ENCODE assay signal across 8 cellular contexts in genomic region chr1:228647523-228648444, GRCh38.
A peak's percentile ranks its signal among the peaks of the same experiment; 100 is the strongest.
DNase-seq lines count a peak whose midpoint lies in the region; ATAC-seq, FAIRE-seq and TF ChIP-seq lines count a peak whose summit lies in the region.

No MANE protein-coding gene starts in this region.

- H3K9me3 Mint-ChIP-seq in CD14-positive monocyte = peaks cover 0 to 24% (median 17%) of the 10 kb centered on the region in 7 donors
- H3K9me3 Mint-ChIP-seq in activated naive CD8-positive, alpha-beta T cell (ENCODE audit: low read depth) = no peaks in the 10 kb centered on the region

- TF ChIP-seq CTCF in CD14-positive monocyte (IDR thresholded peaks at IDR 0.05) = no peak
- no peak for TF ChIP-seq CTCF in retinal pigment epithelial cell (conservative IDR thresholded peaks at IDR 0.05; ENCODE audit: low read depth, low read length)

- CTCF ChIA-PET in HEK293T (lab: Yijun Ruan, JAX) = interaction anchor here (0.7 kb wide), 1 partner anchor 148 kb away, joined by 3 read pairs; no protein-coding TSS in a partner anchor

- peaks cover 48 to 60% (median 54%) of the 10 kb centered on the region in 3 donors for H3K27me3 Mint-ChIP-seq in CD14-positive monocyte (ENCODE audit: low read depth in 3 of 3)
- H3K27me3 Mint-ChIP-seq in activated naive CD8-positive, alpha-beta T cell = peaks cover 25% of the 10 kb centered on the region

- DNase-seq in CD14-positive monocyte (ENCODE audit: low spot score) = no peak
- peak; percentile 75 for DNase-seq in HEK293T (ENCODE audit: extremely low spot score)
- DNase-seq in NCI-H748 treated with DMSO at 0.1 percent for 48 hours (lab: John Stamatoyannopoulos, UW) = peak; percentile 44
- peak; percentile 12 for DNase-seq in hepatic stellate cell (ENCODE audit: low spot score)
- DNase-seq in retinal pigment epithelial cell (ENCODE audit: low read depth) = no peak
- no peak for DNase-seq in frontal cortex (ENCODE audit: low spot score in 2 of 2)

- POLR2A ChIA-PET in HEK293T (lab: Yijun Ruan, JAX) = interaction anchor here (1.1 kb wide), 1 partner anchor 87 kb away, joined by 3 read pairs; the partner anchor contains the start of gene RHOU

- FAIRE-seq in frontal cortex (lab: Jason Lieb, UNC) = no peak

- H3K4me1 Mint-ChIP-seq in CD14-positive monocyte = peaks cover 28% of the 10 kb centered on the region
- peaks cover 26% of the 10 kb centered on the region for H3K4me1 Mint-ChIP-seq in activated naive CD8-positive, alpha-beta T cell (ENCODE audit: low read depth)

- peaks cover 20 to 29% of the 10 kb centered on the region in 2 donors for H3K36me3 Mint-ChIP-seq in CD14-positive monocyte
- peaks cover 3% of the 10 kb centered on the region for H3K36me3 Mint-ChIP-seq in activated naive CD8-positive, alpha-beta T cell

- H3K4me3 Mint-ChIP-seq in CD14-positive monocyte = peak overlapping the region; percentile 92 to 100
- H3K4me3 Mint-ChIP-seq in activated naive CD8-positive, alpha-beta T cell = peak overlapping the region; percentile 96

- intact Hi-C loops in CD14-positive monocyte (cut with micrococcal nuclease) = no loop called here

- no peak for ATAC-seq in GM18502 (IDR thresholded peaks at IDR 0.05; ENCODE audit: poor library complexity, unreplicated experiment)

- peak overlapping the region in 1 of 7 donors; percentile 74 for H3K27ac Mint-ChIP-seq in CD14-positive monocyte
- no peak overlapping the region for H3K27ac Mint-ChIP-seq in activated naive CD8-positive, alpha-beta T cell

- peak overlapping the region; percentile 59 for H3K4me3 ChIP-seq in retinal pigment epithelial cell (ENCODE audit: low read length)

TF ChIP-seq in HEK293T, 16 proteins besides CTCF, POLR2A, EP300 and RAD21:
- TF ChIP-seq CTBP1 (IDR thresholded peaks at IDR 0.05; ENCODE audit: borderline replicate concordance) = peak; percentile 72
- TF ChIP-seq HDGF (IDR thresholded peaks at IDR 0.05; ENCODE audit: borderline replicate concordance) = 0 out of 2 replicates have a peak, but pooled peaks have one; percentile 70
- TF ChIP-seq SUZ12 (IDR thresholded peaks at IDR 0.05) = no peak
- TF ChIP-seq ZNF384 (IDR thresholded peaks at IDR 0.05) = no peak
- peak; percentile 82 for TF ChIP-seq L3MBTL2 (conservative IDR thresholded peaks at IDR 0.05)
TF ChIP-seq in HEK293T: peak in this region for 3.

Comparison
In these comparisons a context has a peak if more than half of its experiments do, and no peak if none do; other contexts are left out.
1. DNase-seq: peak in HEK293T (single experiment), NCI-H748 treated with DMSO at 0.1 percent for 48 hours (single experiment) and hepatic stellate cell (single experiment); none in CD14-positive monocyte (single experiment), retinal pigment epithelial cell (single experiment) and frontal cortex (0 of 2).